In genomic region chr1:48442864-48443619, GRCh38 we compare ENCODE assay signal across 1 cellular context.
TF ChIP-seq lines count a peak whose summit lies in the region.

No MANE protein-coding gene starts in this region.

TF ChIP-seq in WTC11, 78 proteins besides CTCF, POLR2A, EP300 and RAD21 (continued from another document):
- TF ChIP-seq PRDM15 (CRISPR knock-in tag; IDR thresholded peaks at IDR 0.05) (no peak), NFYB (CRISPR knock-in tag; conservative IDR thresholded peaks at IDR 0.05; ENCODE audit: low read depth) (no peak), ZNF281 (CRISPR knock-in tag; IDR thresholded peaks at IDR 0.05) (no peak), NR3C1 (CRISPR knock-in tag; conservative IDR thresholded peaks at IDR 0.05; ENCODE audit: low read depth) (no peak), MYBL2 (CRISPR knock-in tag; IDR thresholded peaks at IDR 0.05) (no peak)
